ENCODE assay signal across 14 cellular contexts in genomic region chr10:51244308-51244707, GRCh38.
DNase-seq lines count a peak whose midpoint lies in the region; ATAC-seq and TF ChIP-seq lines count a peak whose summit lies in the region.
"Had no signal": no experiment of that assay in that cellular context is flagged by ENCODE, and none has a peak within 500 bp of the region (broad histone marks: within the 10 kb centered on the region; RNA-seq: fewer than 3 reads in every experiment).

No MANE protein-coding gene starts in this region.

- H3K36me3 ChIP-seq in HUES48 (ENCODE audit: control insufficient read depth, insufficient read depth, low read length) (no peaks in the 10 kb centered on the region), parathyroid adenoma (ENCODE audit: control insufficient read depth, insufficient read depth, low read length) (no peaks in the 10 kb centered on the region)
- H3K36me3 ChIP-seq: thoracic aorta had no signal

- no peak overlapping the region for H2AFZ ChIP-seq in parathyroid adenoma

- DNase-seq in astrocyte of the hippocampus (ENCODE audit: low read depth, low spot score) (peak; percentile 30), right cardiac atrium (no peak), COR-L47 (lab: John Stamatoyannopoulos, UW) (no peak), foreskin fibroblast (no peak)
- DNase-seq in activated CD8-positive, alpha-beta memory T cell treated with anti-CD3 and anti-CD28 coated beads, Interleukin-2, amount 50 U/mL, for 48 hours, result no peak
- DNase-seq: activated CD8-positive, alpha-beta T cell treated with anti-CD3 and anti-CD28 coated beads, Interleukin-2, amount 10 ng/mL, durations not matched to agents 7 days and 5 days; Caco-2; Karpas-422; NCI-H1436 had no signal

- ATAC-seq in right cardiac atrium (peak; percentile 58 to 66), HG03342 (IDR thresholded peaks at IDR 0.05; ENCODE audit: unreplicated experiment) (no peak)
- ATAC-seq: activated CD8-positive, alpha-beta T cell treated with anti-CD3 and anti-CD28 coated beads, Interleukin-2, amount 10 ng/mL, durations not matched to agents 7 days and 5 days had no signal

- intact Hi-C loops in right cardiac atrium (cut with DNase I), result loop anchor here in 1 of 4 donors (10.0 kb wide), 1 partner anchor 160 kb away; no protein-coding TSS in a partner anchor

- no peak for TF ChIP-seq CTCF in parathyroid adenoma (IDR thresholded peaks at IDR 0.05)
- no peak for TF ChIP-seq CTCF in foreskin fibroblast (IDR thresholded peaks at IDR 0.05; ENCODE audit: low read depth, low read length)

- H3K27ac ChIP-seq in HUES48 (ENCODE audit: low read depth, low read length), result peak overlapping the region; percentile 70
- H3K27ac ChIP-seq in right cardiac atrium (ENCODE audit: low read length), result no peak overlapping the region
- H3K27ac ChIP-seq in parathyroid adenoma, result peak overlapping the region; percentile 81
- H3K27ac ChIP-seq: SK-N-MC had no signal

- H3K9ac ChIP-seq in HUES48 (ENCODE audit: low read depth, low read length), result no peak overlapping the region; the same call in 1 of the 2 replicates
- H3K9ac ChIP-seq in parathyroid adenoma, result no peak overlapping the region

- H3K4me1 ChIP-seq in HUES48 (ENCODE audit: control insufficient read depth, insufficient read depth, low read length), result peaks cover 42% of the 10 kb centered on the region
- H3K4me1 ChIP-seq in right cardiac atrium (ENCODE audit: control insufficient read depth, insufficient read depth, low read length), result peaks cover 1% of the 10 kb centered on the region
- peaks cover 45% of the 10 kb centered on the region for H3K4me1 ChIP-seq in parathyroid adenoma
- H3K4me1 ChIP-seq: Caco-2 had no signal

- 17% methylated on average over 1 of the region's 1 CpG for WGBS in right cardiac atrium

- peak overlapping the region; percentile 57 for H3K4me2 ChIP-seq in parathyroid adenoma (ENCODE audit: low read length)

- H3K4me3 ChIP-seq in HUES48 (ENCODE audit: low read depth, low read length), result peak overlapping the region; percentile 22; the same call in 1 of the 2 replicates
- H3K4me3 ChIP-seq in right cardiac atrium (ENCODE audit: low read length), result no peak overlapping the region
- H3K4me3 ChIP-seq in parathyroid adenoma (ENCODE audit: low read depth, low read length), result peak overlapping the region; percentile 31
- no peak overlapping the region for H3K4me3 ChIP-seq in foreskin fibroblast (ENCODE audit: low read depth in 1 of 2, low read length in 2 of 2)
- H3K4me3 ChIP-seq: SK-N-MC, thoracic aorta had no signal

- no peaks in the 10 kb centered on the region for H3K79me2 ChIP-seq in parathyroid adenoma

- H3K9me3 ChIP-seq in HUES48 (ENCODE audit: control insufficient read depth, insufficient read depth, low read length), result no peaks in the 10 kb centered on the region
- no peaks in the 10 kb centered on the region for H3K9me3 ChIP-seq in right cardiac atrium (ENCODE audit: control insufficient read depth, low read length)
- no peaks in the 10 kb centered on the region for H3K9me3 ChIP-seq in parathyroid adenoma (ENCODE audit: control insufficient read depth, low read length)
- H3K9me3 ChIP-seq: Caco-2, thoracic aorta had no signal

- H3K27me3 ChIP-seq in HUES48 (ENCODE audit: control insufficient read depth, insufficient read depth, low read length) (no peaks in the 10 kb centered on the region), right cardiac atrium (ENCODE audit: control insufficient read depth, insufficient read depth) (no peaks in the 10 kb centered on the region), parathyroid adenoma (ENCODE audit: control insufficient read depth, insufficient read depth, low read length) (no peaks in the 10 kb centered on the region)

Comparison
In these comparisons a context has a peak if more than half of its experiments do, and no peak if none do; other contexts are left out.
1. H3K4me3 ChIP-seq: peak in HUES48 (single experiment) and parathyroid adenoma (single experiment); none in right cardiac atrium (single experiment) and foreskin fibroblast (0 of 2).